In genomic region chr13:44549461-44549860, GRCh38 we compare ENCODE assay signal across 19 cellular contexts.
"Had no signal": no experiment of that assay in that cellular context is flagged by ENCODE, and none has a peak within 500 bp of the region (broad histone marks: within the 10 kb centered on the region; RNA-seq: fewer than 3 reads in every experiment).

No MANE protein-coding gene starts in this region.

- H3K4me1 ChIP-seq: colonic mucosa, spleen, testis, tibial nerve had no signal

- H3K27ac Mint-ChIP-seq: endodermal cell; naive thymus-derived CD8-positive, alpha-beta T cell; stimulated activated naive B cell treated with anti-CD40 and anti-IgM and Interleukin-4, amounts not matched to agents 10 μg/mL and 1 μg/mL and 100 μg/mL, for 72 hours; stimulated activated naive CD8-positive, alpha-beta T cell treated with anti-CD3 and anti-CD28 coated beads, Interleukin-15, amount 100 ng/mL, for 72 hours had no signal

- H3K4me1 Mint-ChIP-seq: endodermal cell; neural crest cell; stimulated activated naive B cell treated with anti-CD40 and anti-IgM and Interleukin-4, amounts not matched to agents 10 μg/mL and 1 μg/mL and 100 μg/mL, for 72 hours; stimulated activated naive CD8-positive, alpha-beta T cell treated with anti-CD3 and anti-CD28 coated beads, Interleukin-15, amount 100 ng/mL, for 72 hours had no signal

- H3K4me3 ChIP-seq: colonic mucosa, mucosa of descending colon, spleen, testis, tibial nerve had no signal

- H3K27me3 ChIP-seq: colonic mucosa, spleen, testis, tibial nerve had no signal

- H3K9me3 Mint-ChIP-seq: endodermal cell; naive thymus-derived CD8-positive, alpha-beta T cell; neural crest cell; stimulated activated naive B cell treated with anti-CD40 and anti-IgM and Interleukin-4, amounts not matched to agents 10 μg/mL and 1 μg/mL and 100 μg/mL, for 72 hours; stimulated activated naive CD8-positive, alpha-beta T cell treated with anti-CD3 and anti-CD28 coated beads, Interleukin-15, amount 100 ng/mL, for 72 hours had no signal

- H3K27me3 Mint-ChIP-seq: naive thymus-derived CD8-positive, alpha-beta T cell; stimulated activated naive B cell treated with anti-CD40 and anti-IgM and Interleukin-4, amounts not matched to agents 10 μg/mL and 1 μg/mL and 100 μg/mL, for 72 hours; stimulated activated naive CD8-positive, alpha-beta T cell treated with anti-CD3 and anti-CD28 coated beads, Interleukin-15, amount 100 ng/mL, for 72 hours had no signal

- H3K27ac ChIP-seq: colonic mucosa, spleen, testis, tibial nerve had no signal

- H3K36me3 ChIP-seq: colonic mucosa had no signal

- ATAC-seq: esophagus mucosa; mucosa of descending colon; naive thymus-derived CD8-positive, alpha-beta T cell; sciatic nerve; stimulated activated naive B cell treated with anti-CD40 and anti-IgM and Interleukin-4, amounts not matched to agents 10 μg/mL and 1 μg/mL and 100 μg/mL, for 72 hours; stimulated activated naive CD8-positive, alpha-beta T cell treated with anti-CD3 and anti-CD28 coated beads, Interleukin-15, amount 100 ng/mL, for 72 hours had no signal

- H3K4me3 Mint-ChIP-seq: endodermal cell; naive thymus-derived CD8-positive, alpha-beta T cell; neural crest cell; stimulated activated naive B cell treated with anti-CD40 and anti-IgM and Interleukin-4, amounts not matched to agents 10 μg/mL and 1 μg/mL and 100 μg/mL, for 72 hours; stimulated activated naive CD8-positive, alpha-beta T cell treated with anti-CD3 and anti-CD28 coated beads, Interleukin-15, amount 100 ng/mL, for 72 hours had no signal

- H3K9me3 ChIP-seq: colonic mucosa, mucosa of descending colon, spleen, testis, tibial nerve had no signal

- DNase-seq: cerebellar nuclear complex; colonic mucosa; dermis blood vessel endothelial cell; endodermal cell; glutamatergic neuron; mammary epithelial cell; mucosa of descending colon; naive thymus-derived CD8-positive, alpha-beta T cell; spleen; stimulated activated CD4-positive, alpha-beta T cell treated with anti-CD3 and anti-CD28 coated beads, Interleukin-15, amount 100 ng/mL, for 24 hours; stimulated activated CD4-positive, alpha-beta T cell treated with anti-CD3 and anti-CD28 coated beads, Interleukin-1b, Interleukin-23, amount 100 ng/mL, for 48 hours; stimulated activated CD4-positive, alpha-beta T cell treated with anti-CD3 and anti-CD28 coated beads, Interleukin-4, amount 100 ng/mL, for 24 hours; stimulated activated naive B cell treated with anti-CD40 and anti-IgM and Interleukin-4, amounts not matched to agents 10 μg/mL and 1 μg/mL and 100 μg/mL, for 72 hours; stimulated activated naive CD8-positive, alpha-beta T cell treated with anti-CD3 and anti-CD28 coated beads, Interleukin-15, amount 100 ng/mL, for 72 hours; testis had no signal
